28 cellular contexts compared by ENCODE assay signal in genomic region chr11:129530154-129530895, GRCh38.
DNase-seq lines count a peak whose midpoint lies in the region; ATAC-seq and TF ChIP-seq lines count a peak whose summit lies in the region.
"Had no signal": no experiment of that assay in that cellular context is flagged by ENCODE, and none has a peak within 500 bp of the region (broad histone marks: within the 10 kb centered on the region; RNA-seq: fewer than 3 reads in every experiment).

No MANE protein-coding gene starts in this region.

- H3K4me1 Mint-ChIP-seq in GM23338 = no peaks in the 10 kb centered on the region
- no peaks in the 10 kb centered on the region for H3K4me1 Mint-ChIP-seq in T-cell
- H3K4me1 Mint-ChIP-seq in CD8-positive, alpha-beta memory T cell = no peaks in the 10 kb centered on the region
- H3K4me1 Mint-ChIP-seq: activated CD4-positive, alpha-beta T cell treated with anti-CD3 and anti-CD28 coated beads for 36 hours; activated naive CD8-positive, alpha-beta T cell treated with anti-CD3 and anti-CD28 coated beads for 36 hours; central memory CD8-positive, alpha-beta T cell; stimulated activated memory B cell treated with anti-CD40 and anti-IgM and Interleukin-4, amounts not matched to agents 10 μg/mL and 1 μg/mL and 100 μg/mL, for 72 hours had no signal

- H4K20me1 ChIP-seq in GM23338 (replicated peaks; ENCODE audit: insufficient read depth) = no peaks in the 10 kb centered on the region
- H4K20me1 ChIP-seq: BLaER1 treated with 17β-estradiol and CSF1 and Interleukin-3, amounts not matched to agents 10 nM and 100 nM had no signal

- H3K4me3 Mint-ChIP-seq in GM23338 = no peak overlapping the region
- H3K4me3 Mint-ChIP-seq in T-cell = no peak overlapping the region
- H3K4me3 Mint-ChIP-seq in CD8-positive, alpha-beta memory T cell = no peak overlapping the region
- H3K4me3 Mint-ChIP-seq: activated CD4-positive, alpha-beta T cell treated with anti-CD3 and anti-CD28 coated beads for 36 hours; activated CD8-positive, alpha-beta T cell treated with anti-CD3 and anti-CD28 coated beads, Interleukin-2, amount 10 ng/mL, durations not matched to agents 7 days and 5 days; activated naive CD8-positive, alpha-beta T cell treated with anti-CD3 and anti-CD28 coated beads for 36 hours; central memory CD8-positive, alpha-beta T cell; stimulated activated memory B cell treated with anti-CD40 and anti-IgM and Interleukin-4, amounts not matched to agents 10 μg/mL and 1 μg/mL and 100 μg/mL, for 72 hours had no signal

- H3K79me2 ChIP-seq in GM23338 (replicated peaks; ENCODE audit: insufficient read depth) = no peaks in the 10 kb centered on the region

- H2AFZ ChIP-seq in GM23338 = no peak overlapping the region

- H3K36me3 Mint-ChIP-seq in GM23338 (ENCODE audit: low read depth) = peaks cover 2% of the 10 kb centered on the region; the same call in 1 of the 3 replicates
- H3K36me3 Mint-ChIP-seq in T-cell = peaks cover under 1% of the 10 kb centered on the region
- H3K36me3 Mint-ChIP-seq in CD8-positive, alpha-beta memory T cell = no peaks in the 10 kb centered on the region
- H3K36me3 Mint-ChIP-seq: stimulated activated memory B cell treated with anti-CD40 and anti-IgM and Interleukin-4, amounts not matched to agents 10 μg/mL and 1 μg/mL and 100 μg/mL, for 72 hours had no signal

- no peaks in the 10 kb centered on the region for H3K27me3 Mint-ChIP-seq in GM23338 (ENCODE audit: insufficient read depth, low read depth, poor library complexity)
- peaks cover 0 to 4% of the 10 kb centered on the region in 2 donors for H3K27me3 Mint-ChIP-seq in T-cell
- peaks cover 0 to 3% of the 10 kb centered on the region in 2 donors for H3K27me3 Mint-ChIP-seq in CD8-positive, alpha-beta memory T cell
- H3K27me3 Mint-ChIP-seq: central memory CD8-positive, alpha-beta T cell; stimulated activated memory B cell treated with anti-CD40 and anti-IgM and Interleukin-4, amounts not matched to agents 10 μg/mL and 1 μg/mL and 100 μg/mL, for 72 hours had no signal

- H3F3A ChIP-seq in GM23338 (replicated peaks; ENCODE audit: low read depth) = no peaks in the 10 kb centered on the region

- POLR2A ChIA-PET in T-cell (lab: Charles Lee) = interaction anchor here (0.6 kb wide), 2 partner anchors 42 to 400 kb away, joined by 3 read pairs; no protein-coding TSS in a partner anchor
- POLR2A ChIA-PET in CD8-positive, alpha-beta memory T cell (lab: Charles Lee) = no interaction called here

- H3K27me3 ChIP-seq in GM23338 (ENCODE audit: insufficient read depth) = no peaks in the 10 kb centered on the region
- H3K27me3 ChIP-seq in CD8-positive, alpha-beta memory T cell (ENCODE audit: insufficient read depth, low read length, poor library complexity, severe bottlenecking) = no peaks in the 10 kb centered on the region
- H3K27me3 ChIP-seq: BLaER1 treated with 17β-estradiol and CSF1 and Interleukin-3, amounts not matched to agents 10 nM and 100 nM; gastrocnemius medialis; left lung; spleen had no signal

- H3K4me3 ChIP-seq in GM23338 = no peak overlapping the region
- no peak overlapping the region for H3K4me3 ChIP-seq in CD8-positive, alpha-beta memory T cell (ENCODE audit: low read length)
- H3K4me3 ChIP-seq: BLaER1 treated with 17β-estradiol and CSF1 and Interleukin-3, amounts not matched to agents 10 nM and 100 nM; gastrocnemius medialis; left lung; spleen had no signal

- H3K4me1 ChIP-seq in GM23338 (ENCODE audit: insufficient read depth) = no peaks in the 10 kb centered on the region
- H3K4me1 ChIP-seq in CD8-positive, alpha-beta memory T cell (ENCODE audit: insufficient read depth, low read length) = no peaks in the 10 kb centered on the region
- H3K4me1 ChIP-seq: BLaER1 treated with 17β-estradiol and CSF1 and Interleukin-3, amounts not matched to agents 10 nM and 100 nM; gastrocnemius medialis; left lung; spleen had no signal

- no peaks in the 10 kb centered on the region for H3K36me3 ChIP-seq in GM23338 (ENCODE audit: insufficient read depth)
- H3K36me3 ChIP-seq in CD8-positive, alpha-beta memory T cell (ENCODE audit: insufficient read depth, low read length) = no peaks in the 10 kb centered on the region
- H3K36me3 ChIP-seq: BLaER1 treated with 17β-estradiol and CSF1 and Interleukin-3, amounts not matched to agents 10 nM and 100 nM; gastrocnemius medialis; left lung; spleen had no signal

- ATAC-seq in GM23338 (no peak), T-cell (replicated peaks in 1 of 4) (no peak)
- ATAC-seq: activated CD4-positive, alpha-beta T cell treated with anti-CD3 and anti-CD28 coated beads for 36 hours; activated CD8-positive, alpha-beta T cell treated with anti-CD3 and anti-CD28 coated beads, Interleukin-2, amount 10 ng/mL, durations not matched to agents 7 days and 5 days; gastrocnemius medialis; left lung; stimulated activated memory B cell treated with anti-CD40 and anti-IgM and Interleukin-4, amounts not matched to agents 10 μg/mL and 1 μg/mL and 100 μg/mL, for 72 hours had no signal

- H3K9me2 ChIP-seq in GM23338 (ENCODE audit: insufficient read depth) = no peaks in the 10 kb centered on the region
- H3K9me2 ChIP-seq: SK-N-SH had no signal

- peaks cover 12% of the 10 kb centered on the region for H3K9me3 Mint-ChIP-seq in GM23338
- peaks cover 0 to 14% (median 8%) of the 10 kb centered on the region in 3 donors for H3K9me3 Mint-ChIP-seq in T-cell
- peaks cover under 1 to 9% (median 4%) of the 10 kb centered on the region in 5 donors for H3K9me3 Mint-ChIP-seq in CD8-positive, alpha-beta memory T cell

- in situ Hi-C loops in KBM-7 (cut with MboI; ENCODE audit: low pct_unique_long_range_greater_than_20kb, low sequenced_read_pairs) = no loop called here

- H3K27ac ChIP-seq in GM23338 (ENCODE audit: low read depth) = no peak overlapping the region
- no peak overlapping the region for H3K27ac ChIP-seq in CD8-positive, alpha-beta memory T cell (ENCODE audit: low read depth, low read length)
- H3K27ac ChIP-seq: BLaER1 treated with 17β-estradiol and CSF1 and Interleukin-3, amounts not matched to agents 10 nM and 100 nM; gastrocnemius medialis; left lung; RWPE1; spleen had no signal

- CTCF ChIA-PET in T-cell (lab: Charles Lee) = no interaction called here
- CTCF ChIA-PET in CD8-positive, alpha-beta memory T cell (lab: Charles Lee) = no interaction called here

- no peaks in the 10 kb centered on the region for H3K9me3 ChIP-seq in CD8-positive, alpha-beta memory T cell (ENCODE audit: low read length)
- H3K9me3 ChIP-seq: gastrocnemius medialis, SK-N-SH had no signal

- DNase-seq in GM23338 (ENCODE audit: low spot score) (peak; percentile 3), SW480 (ENCODE audit: low spot score) (peak; percentile 27), hypothalamus (lab: John Stamatoyannopoulos, UW) (peak in 28 of 51 donors; percentile 2 to 70 (median 26)), putamen (ENCODE audit: low spot score) (peak; percentile 13), GDM1 (lab: John Stamatoyannopoulos, UW) (no peak), T-cell (no peak), KBM-7 (no peak)
- no peak for DNase-seq in CD8-positive, alpha-beta memory T cell
- DNase-seq: activated CD4-positive, alpha-beta T cell treated with anti-CD3 and anti-CD28 coated beads for 36 hours; activated CD8-positive, alpha-beta T cell treated with anti-CD3 and anti-CD28 coated beads, Interleukin-2, amount 10 ng/mL, durations not matched to agents 7 days and 5 days; activated effector memory CD4-positive, alpha-beta T cell treated with Interleukin-2 at 50 U/mL for 16 hours; activated naive CD8-positive, alpha-beta T cell treated with anti-CD3 and anti-CD28 coated beads for 36 hours; dermis blood vessel endothelial cell; gastrocnemius medialis; IMR-90; left lung; mesendoderm; NCI-H1436 treated with DMSO at 0.1 percent for 48 hours; NCI-H446 treated with DMSO at 0.1 percent for 48 hours; occipital lobe; SK-N-SH; spleen; stimulated activated CD4-positive, alpha-beta T cell treated with anti-CD3 and anti-CD28 coated beads, Interleukin-2, amount 100 ng/mL, for 48 hours; T-helper 2 cell had no signal

- H3K4me2 ChIP-seq in GM23338 = no peak overlapping the region
- H3K4me2 ChIP-seq: BLaER1 treated with 17β-estradiol and CSF1 and Interleukin-3, amounts not matched to agents 10 nM and 100 nM; SK-N-SH had no signal

- no peak for TF ChIP-seq CTCF in GM23338 (conservative IDR thresholded peaks at IDR 0.05; ENCODE audit: low read depth in 2 of 2)

- H3K27ac Mint-ChIP-seq in GM23338 (no peak overlapping the region), T-cell (no peak overlapping the region)
- H3K27ac Mint-ChIP-seq in CD8-positive, alpha-beta memory T cell = no peak overlapping the region
- H3K27ac Mint-ChIP-seq: activated CD4-positive, alpha-beta T cell treated with anti-CD3 and anti-CD28 coated beads for 36 hours; activated CD8-positive, alpha-beta T cell treated with anti-CD3 and anti-CD28 coated beads, Interleukin-2, amount 10 ng/mL, durations not matched to agents 7 days and 5 days; activated naive CD8-positive, alpha-beta T cell treated with anti-CD3 and anti-CD28 coated beads for 36 hours; stimulated activated memory B cell treated with anti-CD40 and anti-IgM and Interleukin-4, amounts not matched to agents 10 μg/mL and 1 μg/mL and 100 μg/mL, for 72 hours had no signal

TF ChIP-seq in GM23338, 12 proteins besides CTCF, POLR2A, EP300 and RAD21:
- TF ChIP-seq ZNF114 (CRISPR knock-in tag; IDR thresholded peaks at IDR 0.05) (no peak), NANOG (IDR thresholded peaks at IDR 0.05; ENCODE audit: borderline replicate concordance) (no peak)
TF ChIP-seq in GM23338: peak in this region for 0.

Comparison
In these comparisons a context has a peak if more than half of its experiments do, and no peak if none do; other contexts are left out.
1. DNase-seq: peak in GM23338 (single experiment), SW480 (single experiment), hypothalamus (28 of 51) and putamen (single experiment); none in GDM1 (single experiment), T-cell (0 of 34), CD8-positive, alpha-beta memory T cell (0 of 5) and KBM-7 (single experiment).